8 cellular contexts compared by ENCODE assay signal in genomic region chr1:31065310-31066217, GRCh38. TPM values are rescaled to one million over a fixed set of nuclear protein-coding genes. Genes with fewer than 3 reads are reported as not detected.
DNase-seq lines count a peak whose midpoint lies in the region; ATAC-seq, FAIRE-seq and TF ChIP-seq lines count a peak whose summit lies in the region.

PUM1 (minus strand) TSS chr1:31065717; CDS start chr1:31059566, 6,151 bp downstream.

- peak; percentile 93 for ATAC-seq in HG02852 (IDR thresholded peaks at IDR 0.05; ENCODE audit: unreplicated experiment)
- peak; percentile 100 for ATAC-seq in left cardiac atrium

- intact Hi-C loops in left cardiac atrium (cut with DNase I): loop anchor here in 1 of 2 donors (10.0 kb wide), 1 partner anchor 71 kb away; no protein-coding TSS in a partner anchor

- H3K27me3 Mint-ChIP-seq in progenitor cell of endocrine pancreas: no peaks in the 10 kb centered on the region

- no peak for TF ChIP-seq CTCF in progenitor cell of endocrine pancreas (IDR thresholded peaks at IDR 0.05; ENCODE audit: unreplicated experiment)

- peak; percentile 97 for TF ChIP-seq POLR2A in GM12892 (IDR thresholded peaks at IDR 0.05; ENCODE audit: low read depth, low read length)

- no peaks in the 10 kb centered on the region for H3K9me3 Mint-ChIP-seq in progenitor cell of endocrine pancreas (ENCODE audit: low read depth)

- peaks cover 12% of the 10 kb centered on the region for H3K4me1 Mint-ChIP-seq in progenitor cell of endocrine pancreas (ENCODE audit: low read depth)

- H3K4me3 Mint-ChIP-seq in progenitor cell of endocrine pancreas (ENCODE audit: low read depth): peak within 1 kb of the TSS; percentile 100

- DNase-seq in GM12892 (ENCODE audit: insufficient read length) (peak; percentile 86), NCI-H146 (lab: John Stamatoyannopoulos, UW) (peak; percentile 97), T-helper 1 cell (peak; percentile 96 to 98 (median 97)), amniotic epithelial cell (ENCODE audit: low read depth) (peak; percentile 97), left cardiac atrium (peak; percentile 99), progenitor cell of endocrine pancreas (ENCODE audit: low spot score, unreplicated experiment) (peak; percentile 99), ureter (ENCODE audit: low spot score) (peak; percentile 98)

- H3K27ac Mint-ChIP-seq in progenitor cell of endocrine pancreas: peak within 1 kb of the TSS; percentile 100

- peak; percentile 98 for FAIRE-seq in GM12892 (lab: Jason Lieb, UNC)

- H3K36me3 Mint-ChIP-seq in progenitor cell of endocrine pancreas (ENCODE audit: insufficient read depth): peaks cover 4% of the 10 kb centered on the region

RNA-seq across cellular contexts. Expression of gene PUM1, which starts in this region (rescaled TPM):
- 33.6 TPM for polyA plus RNA-seq in GM12892 (2012; ENCODE audit: missing spikeins)
- total RNA-seq in left cardiac atrium (10 to 100 TPM; 71.3 to 75.1 TPM), progenitor cell of endocrine pancreas (244 and 249 TPM in 2 replicates), ureter (174 TPM)

Comparison
In these comparisons a context has a peak if more than half of its experiments do, and no peak if none do; other contexts are left out.
1. Peak in every context shown above with its lines: DNase-seq and ATAC-seq.